ENCODE assay signal across 1 cellular context in genomic region chr3:9934235-9934621, GRCh38.
TF ChIP-seq lines count a peak whose summit lies in the region.

No MANE protein-coding gene starts in this region.

TF ChIP-seq in WTC11, 78 proteins besides CTCF, POLR2A, EP300 and RAD21 (continued from another document):
- TF ChIP-seq, protein P1, sequence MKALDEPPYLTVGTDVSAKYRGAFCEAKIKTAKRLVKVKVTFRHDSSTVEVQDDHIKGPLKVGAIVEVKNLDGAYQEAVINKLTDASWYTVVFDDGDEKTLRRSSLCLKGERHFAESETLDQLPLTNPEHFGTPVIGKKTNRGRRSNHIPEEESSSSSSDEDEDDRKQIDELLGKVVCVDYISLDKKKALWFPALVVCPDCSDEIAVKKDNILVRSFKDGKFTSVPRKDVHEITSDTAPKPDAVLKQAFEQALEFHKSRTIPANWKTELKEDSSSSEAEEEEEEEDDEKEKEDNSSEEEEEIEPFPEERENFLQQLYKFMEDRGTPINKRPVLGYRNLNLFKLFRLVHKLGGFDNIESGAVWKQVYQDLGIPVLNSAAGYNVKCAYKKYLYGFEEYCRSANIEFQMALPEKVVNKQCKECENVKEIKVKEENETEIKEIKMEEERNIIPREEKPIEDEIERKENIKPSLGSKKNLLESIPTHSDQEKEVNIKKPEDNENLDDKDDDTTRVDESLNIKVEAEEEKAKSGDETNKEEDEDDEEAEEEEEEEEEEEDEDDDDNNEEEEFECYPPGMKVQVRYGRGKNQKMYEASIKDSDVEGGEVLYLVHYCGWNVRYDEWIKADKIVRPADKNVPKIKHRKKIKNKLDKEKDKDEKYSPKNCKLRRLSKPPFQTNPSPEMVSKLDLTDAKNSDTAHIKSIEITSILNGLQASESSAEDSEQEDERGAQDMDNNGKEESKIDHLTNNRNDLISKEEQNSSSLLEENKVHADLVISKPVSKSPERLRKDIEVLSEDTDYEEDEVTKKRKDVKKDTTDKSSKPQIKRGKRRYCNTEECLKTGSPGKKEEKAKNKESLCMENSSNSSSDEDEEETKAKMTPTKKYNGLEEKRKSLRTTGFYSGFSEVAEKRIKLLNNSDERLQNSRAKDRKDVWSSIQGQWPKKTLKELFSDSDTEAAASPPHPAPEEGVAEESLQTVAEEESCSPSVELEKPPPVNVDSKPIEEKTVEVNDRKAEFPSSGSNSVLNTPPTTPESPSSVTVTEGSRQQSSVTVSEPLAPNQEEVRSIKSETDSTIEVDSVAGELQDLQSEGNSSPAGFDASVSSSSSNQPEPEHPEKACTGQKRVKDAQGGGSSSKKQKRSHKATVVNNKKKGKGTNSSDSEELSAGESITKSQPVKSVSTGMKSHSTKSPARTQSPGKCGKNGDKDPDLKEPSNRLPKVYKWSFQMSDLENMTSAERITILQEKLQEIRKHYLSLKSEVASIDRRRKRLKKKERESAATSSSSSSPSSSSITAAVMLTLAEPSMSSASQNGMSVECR (CRISPR knock-in tag; IDR thresholded peaks at IDR 0.05; ENCODE audit: borderline replicate concordance), result no peak
- TF ChIP-seq FOXJ3 (CRISPR knock-in tag; IDR thresholded peaks at IDR 0.05; ENCODE audit: borderline replicate concordance) (no peak), ZNF396 (CRISPR knock-in tag; IDR thresholded peaks at IDR 0.05; ENCODE audit: borderline replicate concordance) (no peak), IRF2 (CRISPR knock-in tag; IDR thresholded peaks at IDR 0.05; ENCODE audit: borderline replicate concordance, low read depth) (no peak), FOXP4 (CRISPR knock-in tag; IDR thresholded peaks at IDR 0.05) (no peak), HMGA2 (CRISPR knock-in tag; IDR thresholded peaks at IDR 0.05) (no peak)
